In the genomic region with DNA sequence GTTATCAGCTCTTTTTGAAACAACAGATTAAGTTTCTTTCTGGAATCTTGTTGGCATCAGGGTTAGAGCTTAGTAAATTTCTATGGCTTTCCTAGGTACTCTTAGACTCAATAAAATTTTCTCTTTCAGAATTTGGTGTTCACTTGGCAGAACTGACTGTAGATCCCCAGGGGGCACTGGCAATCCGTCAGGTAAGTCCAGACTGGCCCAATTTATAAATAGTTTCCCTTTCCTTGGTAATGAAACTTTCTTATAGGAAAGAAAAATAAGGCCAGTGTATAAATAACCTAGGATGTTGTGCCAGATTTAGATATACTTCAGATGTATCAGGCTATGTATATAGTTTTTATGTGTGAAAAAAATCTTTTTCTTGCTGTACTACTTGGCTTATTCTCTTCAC, we compare ENCODE assay signal across 1 cellular context.
TF ChIP-seq lines count a peak whose summit lies in the region.

No MANE protein-coding gene starts in this region.

TF ChIP-seq in HepG2, 621 proteins besides CTCF, POLR2A, EP300 and RAD21:
- TF ChIP-seq, protein P1, sequence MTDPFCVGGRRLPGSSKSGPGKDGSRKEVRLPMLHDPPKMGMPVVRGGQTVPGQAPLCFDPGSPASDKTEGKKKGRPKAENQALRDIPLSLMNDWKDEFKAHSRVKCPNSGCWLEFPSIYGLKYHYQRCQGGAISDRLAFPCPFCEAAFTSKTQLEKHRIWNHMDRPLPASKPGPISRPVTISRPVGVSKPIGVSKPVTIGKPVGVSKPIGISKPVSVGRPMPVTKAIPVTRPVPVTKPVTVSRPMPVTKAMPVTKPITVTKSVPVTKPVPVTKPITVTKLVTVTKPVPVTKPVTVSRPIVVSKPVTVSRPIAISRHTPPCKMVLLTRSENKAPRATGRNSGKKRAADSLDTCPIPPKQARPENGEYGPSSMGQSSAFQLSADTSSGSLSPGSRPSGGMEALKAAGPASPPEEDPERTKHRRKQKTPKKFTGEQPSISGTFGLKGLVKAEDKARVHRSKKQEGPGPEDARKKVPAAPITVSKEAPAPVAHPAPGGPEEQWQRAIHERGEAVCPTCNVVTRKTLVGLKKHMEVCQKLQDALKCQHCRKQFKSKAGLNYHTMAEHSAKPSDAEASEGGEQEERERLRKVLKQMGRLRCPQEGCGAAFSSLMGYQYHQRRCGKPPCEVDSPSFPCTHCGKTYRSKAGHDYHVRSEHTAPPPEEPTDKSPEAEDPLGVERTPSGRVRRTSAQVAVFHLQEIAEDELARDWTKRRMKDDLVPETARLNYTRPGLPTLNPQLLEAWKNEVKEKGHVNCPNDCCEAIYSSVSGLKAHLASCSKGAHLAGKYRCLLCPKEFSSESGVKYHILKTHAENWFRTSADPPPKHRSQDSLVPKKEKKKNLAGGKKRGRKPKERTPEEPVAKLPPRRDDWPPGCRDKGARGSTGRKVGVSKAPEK (CRISPR knock-in tag; IDR thresholded peaks at IDR 0.05; ENCODE audit: borderline replicate concordance): no peak
- no peak for TF ChIP-seq CENPX (CRISPR knock-in tag; IDR thresholded peaks at IDR 0.05)
- no peak for TF ChIP-seq ZNF589 (CRISPR knock-in tag; conservative IDR thresholded peaks at IDR 0.05)
